ENCODE assay signal across 1 cellular context in genomic region chr17:17446666-17447155, GRCh38.
TF ChIP-seq lines count a peak whose summit lies in the region.

No MANE protein-coding gene starts in this region.

TF ChIP-seq in HCT116, 20 proteins besides CTCF, POLR2A, EP300 and RAD21 (continued from another document):
- TF ChIP-seq ZNF274 (IDR thresholded peaks at IDR 0.05; ENCODE audit: low read depth, low read length) (no peak), SIN3A (IDR thresholded peaks at IDR 0.05; ENCODE audit: low read depth) (no peak), MAX (IDR thresholded peaks at IDR 0.05) (no peak), YY1 (IDR thresholded peaks at IDR 0.05; ENCODE audit: extremely low read depth, insufficient replicate concordance, low read depth, low read length) (no peak), ELF1 (IDR thresholded peaks at IDR 0.05; ENCODE audit: borderline replicate concordance, low read depth) (no peak)
- TF ChIP-seq, protein P1, sequence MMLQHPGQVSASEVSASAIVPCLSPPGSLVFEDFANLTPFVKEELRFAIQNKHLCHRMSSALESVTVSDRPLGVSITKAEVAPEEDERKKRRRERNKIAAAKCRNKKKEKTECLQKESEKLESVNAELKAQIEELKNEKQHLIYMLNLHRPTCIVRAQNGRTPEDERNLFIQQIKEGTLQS (IDR thresholded peaks at IDR 0.05): no peak
